In the genomic region with DNA sequence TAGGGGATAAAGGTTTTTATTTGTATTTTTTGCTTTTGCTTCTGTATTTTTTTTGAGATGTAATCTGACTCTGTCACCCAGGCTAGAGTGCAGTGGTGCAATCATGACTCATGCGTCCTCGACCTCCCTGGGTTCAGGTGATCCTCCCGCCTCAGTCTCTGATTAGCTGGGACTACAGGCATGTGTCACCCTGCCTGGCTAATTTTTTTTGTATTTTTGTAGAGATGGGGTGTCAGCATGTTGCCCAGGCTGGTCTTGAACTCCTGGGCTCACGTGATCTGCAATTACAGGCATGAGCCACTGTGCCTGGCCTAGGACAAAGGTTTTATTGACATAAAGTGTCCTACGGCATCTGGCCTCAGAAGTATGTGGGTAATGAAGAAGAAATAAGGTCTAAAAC, we compare ENCODE assay signal across 1 cellular context.
A peak's percentile ranks its signal among the peaks of the same experiment; 100 is the strongest.
TF ChIP-seq lines count a peak whose summit lies in the region.

No MANE protein-coding gene starts in this region.

TF ChIP-seq in HepG2, 621 proteins besides CTCF, POLR2A, EP300 and RAD21 (continued from another document and continues in another):
- TF ChIP-seq, protein P1, sequence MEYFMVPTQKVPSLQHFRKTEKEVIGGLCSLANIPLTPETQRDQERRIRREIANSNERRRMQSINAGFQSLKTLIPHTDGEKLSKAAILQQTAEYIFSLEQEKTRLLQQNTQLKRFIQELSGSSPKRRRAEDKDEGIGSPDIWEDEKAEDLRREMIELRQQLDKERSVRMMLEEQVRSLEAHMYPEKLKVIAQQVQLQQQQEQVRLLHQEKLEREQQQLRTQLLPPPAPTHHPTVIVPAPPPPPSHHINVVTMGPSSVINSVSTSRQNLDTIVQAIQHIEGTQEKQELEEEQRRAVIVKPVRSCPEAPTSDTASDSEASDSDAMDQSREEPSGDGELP (IDR thresholded peaks at IDR 0.05; ENCODE audit: borderline replicate concordance, low read depth), result 0 out of 2 replicates have a peak, but pooled peaks have one; percentile 16
- TF ChIP-seq ZNF205 (CRISPR knock-in tag; IDR thresholded peaks at IDR 0.05) (no peak), FOXA1 (IDR thresholded peaks at IDR 0.05) (no peak), FOXA1 (CRISPR knock-in tag; IDR thresholded peaks at IDR 0.05) (no peak), SAFB2 (CRISPR knock-in tag; IDR thresholded peaks at IDR 0.05; ENCODE audit: borderline replicate concordance, low read depth) (no peak), HOXA3 (CRISPR knock-in tag; IDR thresholded peaks at IDR 0.05) (no peak), ARNT2 (CRISPR knock-in tag; IDR thresholded peaks at IDR 0.05; ENCODE audit: low read depth) (no peak), ZNF564 (CRISPR knock-in tag; IDR thresholded peaks at IDR 0.05) (no peak), ZNF619 (CRISPR knock-in tag; IDR thresholded peaks at IDR 0.05) (no peak), TBX3 (IDR thresholded peaks at IDR 0.05; ENCODE audit: borderline replicate concordance) (0 out of 2 replicates have a peak, but pooled peaks have one; percentile 12), ZNF569 (CRISPR knock-in tag; IDR thresholded peaks at IDR 0.05; ENCODE audit: borderline replicate concordance) (no peak), SIX4 (CRISPR knock-in tag; IDR thresholded peaks at IDR 0.05) (peak; percentile 88), ZNF224 (CRISPR knock-in tag; IDR thresholded peaks at IDR 0.05) (no peak), SAP130 (CRISPR knock-in tag; IDR thresholded peaks at IDR 0.05; ENCODE audit: low read depth) (peak; percentile 29; the same call in 1 of the 2 replicates), KDM2A (CRISPR knock-in tag; IDR thresholded peaks at IDR 0.05; ENCODE audit: borderline replicate concordance, low read depth) (no peak), MED1 (CRISPR knock-in tag; IDR thresholded peaks at IDR 0.05) (0 out of 2 replicates have a peak, but pooled peaks have one; percentile 16), ZNF788 (CRISPR knock-in tag; IDR thresholded peaks at IDR 0.05; ENCODE audit: borderline replicate concordance) (no peak), NR2F6 (IDR thresholded peaks at IDR 0.05) (peak; percentile 24; the same call in 1 of the 2 replicates), NR2F6 (CRISPR knock-in tag; IDR thresholded peaks at IDR 0.05) (peak; percentile 46; the same call in 1 of the 2 replicates), BHLHE40 (IDR thresholded peaks at IDR 0.05; ENCODE audit: low read length) (peak; percentile 87), ZNF235 (CRISPR knock-in tag; IDR thresholded peaks at IDR 0.05; ENCODE audit: borderline replicate concordance) (no peak), JUNB (CRISPR knock-in tag; IDR thresholded peaks at IDR 0.05; ENCODE audit: borderline replicate concordance) (0 out of 2 replicates have a peak, but pooled peaks have one; percentile 34), MTF2 (CRISPR knock-in tag; IDR thresholded peaks at IDR 0.05; ENCODE audit: borderline replicate concordance) (no peak), HDAC6 (IDR thresholded peaks at IDR 0.05; ENCODE audit: low read depth, low read length) (no peak), ZNF331 (CRISPR knock-in tag; IDR thresholded peaks at IDR 0.05) (no peak), BRD4 (CRISPR knock-in tag; IDR thresholded peaks at IDR 0.05) (no peak), HNF4G (IDR thresholded peaks at IDR 0.05; ENCODE audit: borderline replicate concordance, low read depth, low read length) (0 out of 2 replicates have a peak, but pooled peaks have one; percentile 4), HNF4G (CRISPR knock-in tag; IDR thresholded peaks at IDR 0.05; ENCODE audit: borderline replicate concordance, low read depth) (no peak), RELA (CRISPR knock-in tag; IDR thresholded peaks at IDR 0.05) (no peak), ZNF431 (CRISPR knock-in tag; IDR thresholded peaks at IDR 0.05; ENCODE audit: borderline replicate concordance, low read depth) (no peak), SSRP1 (CRISPR knock-in tag; IDR thresholded peaks at IDR 0.05) (no peak), ZNF678 (CRISPR knock-in tag; IDR thresholded peaks at IDR 0.05) (no peak), SP140L (CRISPR knock-in tag; IDR thresholded peaks at IDR 0.05; ENCODE audit: borderline replicate concordance) (no peak)
- TF ChIP-seq, protein P2, sequence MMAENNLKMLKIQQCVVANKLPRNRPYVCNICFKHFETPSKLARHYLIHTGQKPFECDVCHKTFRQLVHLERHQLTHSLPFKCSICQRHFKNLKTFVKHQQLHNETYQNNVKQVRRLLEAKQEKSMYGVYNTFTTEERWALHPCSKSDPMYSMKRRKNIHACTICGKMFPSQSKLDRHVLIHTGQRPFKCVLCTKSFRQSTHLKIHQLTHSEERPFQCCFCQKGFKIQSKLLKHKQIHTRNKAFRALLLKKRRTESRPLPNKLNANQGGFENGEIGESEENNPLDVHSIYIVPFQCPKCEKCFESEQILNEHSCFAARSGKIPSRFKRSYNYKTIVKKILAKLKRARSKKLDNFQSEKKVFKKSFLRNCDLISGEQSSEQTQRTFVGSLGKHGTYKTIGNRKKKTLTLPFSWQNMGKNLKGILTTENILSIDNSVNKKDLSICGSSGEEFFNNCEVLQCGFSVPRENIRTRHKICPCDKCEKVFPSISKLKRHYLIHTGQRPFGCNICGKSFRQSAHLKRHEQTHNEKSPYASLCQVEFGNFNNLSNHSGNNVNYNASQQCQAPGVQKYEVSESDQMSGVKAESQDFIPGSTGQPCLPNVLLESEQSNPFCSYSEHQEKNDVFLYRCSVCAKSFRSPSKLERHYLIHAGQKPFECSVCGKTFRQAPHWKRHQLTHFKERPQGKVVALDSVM (CRISPR knock-in tag; IDR thresholded peaks at IDR 0.05), result 0 out of 2 replicates have a peak, but pooled peaks have one; percentile 25
- TF ChIP-seq, protein P3, sequence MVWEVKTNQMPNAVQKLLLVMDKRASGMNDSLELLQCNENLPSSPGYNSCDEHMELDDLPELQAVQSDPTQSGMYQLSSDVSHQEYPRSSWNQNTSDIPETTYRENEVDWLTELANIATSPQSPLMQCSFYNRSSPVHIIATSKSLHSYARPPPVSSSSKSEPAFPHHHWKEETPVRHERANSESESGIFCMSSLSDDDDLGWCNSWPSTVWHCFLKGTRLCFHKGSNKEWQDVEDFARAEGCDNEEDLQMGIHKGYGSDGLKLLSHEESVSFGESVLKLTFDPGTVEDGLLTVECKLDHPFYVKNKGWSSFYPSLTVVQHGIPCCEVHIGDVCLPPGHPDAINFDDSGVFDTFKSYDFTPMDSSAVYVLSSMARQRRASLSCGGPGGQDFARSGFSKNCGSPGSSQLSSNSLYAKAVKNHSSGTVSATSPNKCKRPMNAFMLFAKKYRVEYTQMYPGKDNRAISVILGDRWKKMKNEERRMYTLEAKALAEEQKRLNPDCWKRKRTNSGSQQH (CRISPR knock-in tag; IDR thresholded peaks at IDR 0.05; ENCODE audit: low read depth), result no peak
- TF ChIP-seq, protein P4, sequence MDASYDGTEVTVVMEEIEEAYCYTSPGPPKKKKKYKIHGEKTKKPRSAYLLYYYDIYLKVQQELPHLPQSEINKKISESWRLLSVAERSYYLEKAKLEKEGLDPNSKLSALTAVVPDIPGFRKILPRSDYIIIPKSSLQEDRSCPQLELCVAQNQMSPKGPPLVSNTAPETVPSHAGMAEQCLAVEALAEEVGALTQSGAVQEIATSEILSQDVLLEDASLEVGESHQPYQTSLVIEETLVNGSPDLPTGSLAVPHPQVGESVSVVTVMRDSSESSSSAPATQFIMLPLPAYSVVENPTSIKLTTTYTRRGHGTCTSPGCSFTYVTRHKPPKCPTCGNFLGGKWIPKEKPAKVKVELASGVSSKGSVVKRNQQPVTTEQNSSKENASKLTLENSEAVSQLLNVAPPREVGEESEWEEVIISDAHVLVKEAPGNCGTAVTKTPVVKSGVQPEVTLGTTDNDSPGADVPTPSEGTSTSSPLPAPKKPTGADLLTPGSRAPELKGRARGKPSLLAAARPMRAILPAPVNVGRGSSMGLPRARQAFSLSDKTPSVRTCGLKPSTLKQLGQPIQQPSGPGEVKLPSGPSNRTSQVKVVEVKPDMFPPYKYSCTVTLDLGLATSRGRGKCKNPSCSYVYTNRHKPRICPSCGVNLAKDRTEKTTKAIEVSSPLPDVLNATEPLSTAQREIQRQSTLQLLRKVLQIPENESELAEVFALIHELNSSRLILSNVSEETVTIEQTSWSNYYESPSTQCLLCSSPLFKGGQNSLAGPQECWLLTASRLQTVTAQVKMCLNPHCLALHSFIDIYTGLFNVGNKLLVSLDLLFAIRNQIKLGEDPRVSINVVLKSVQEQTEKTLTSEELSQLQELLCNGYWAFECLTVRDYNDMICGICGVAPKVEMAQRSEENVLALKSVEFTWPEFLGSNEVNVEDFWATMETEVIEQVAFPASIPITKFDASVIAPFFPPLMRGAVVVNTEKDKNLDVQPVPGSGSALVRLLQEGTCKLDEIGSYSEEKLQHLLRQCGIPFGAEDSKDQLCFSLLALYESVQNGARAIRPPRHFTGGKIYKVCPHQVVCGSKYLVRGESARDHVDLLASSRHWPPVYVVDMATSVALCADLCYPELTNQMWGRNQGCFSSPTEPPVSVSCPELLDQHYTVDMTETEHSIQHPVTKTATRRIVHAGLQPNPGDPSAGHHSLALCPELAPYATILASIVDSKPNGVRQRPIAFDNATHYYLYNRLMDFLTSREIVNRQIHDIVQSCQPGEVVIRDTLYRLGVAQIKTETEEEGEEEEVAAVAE (CRISPR knock-in tag; IDR thresholded peaks at IDR 0.05; ENCODE audit: borderline replicate concordance), result no peak
- TF ChIP-seq, protein P5, sequence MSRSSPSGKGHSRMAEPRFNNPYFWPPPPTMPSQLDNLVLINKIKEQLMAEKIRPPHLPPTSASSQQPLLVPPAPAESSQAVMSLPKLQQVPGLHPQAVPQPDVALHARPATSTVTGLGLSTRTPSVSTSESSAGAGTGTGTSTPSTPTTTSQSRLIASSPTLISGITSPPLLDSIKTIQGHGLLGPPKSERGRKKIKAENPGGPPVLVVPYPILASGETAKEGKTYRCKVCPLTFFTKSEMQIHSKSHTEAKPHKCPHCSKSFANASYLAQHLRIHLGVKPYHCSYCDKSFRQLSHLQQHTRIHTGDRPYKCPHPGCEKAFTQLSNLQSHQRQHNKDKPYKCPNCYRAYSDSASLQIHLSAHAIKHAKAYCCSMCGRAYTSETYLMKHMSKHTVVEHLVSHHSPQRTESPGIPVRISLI (CRISPR knock-in tag; IDR thresholded peaks at IDR 0.05; ENCODE audit: borderline replicate concordance), result peak; percentile 54; the same call in 1 of the 2 replicates
- TF ChIP-seq, protein P6, sequence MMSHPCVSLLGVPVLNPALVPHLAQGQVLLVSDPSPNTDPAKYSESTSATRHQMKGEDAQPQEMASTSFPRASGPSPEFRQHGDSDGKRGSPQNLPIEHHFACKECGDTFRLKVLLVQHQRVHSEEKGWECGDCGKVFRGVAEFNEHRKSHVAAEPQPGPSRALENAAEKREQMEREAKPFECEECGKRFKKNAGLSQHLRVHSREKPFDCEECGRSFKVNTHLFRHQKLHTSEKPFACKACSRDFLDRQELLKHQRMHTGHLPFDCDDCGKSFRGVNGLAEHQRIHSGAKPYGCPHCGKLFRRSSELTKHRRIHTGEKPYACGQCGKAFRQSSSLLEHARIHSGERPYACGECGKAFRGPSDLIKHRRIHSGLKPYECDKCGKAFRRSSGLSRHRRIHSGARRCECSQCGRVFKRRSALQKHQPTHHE (CRISPR knock-in tag; IDR thresholded peaks at IDR 0.05; ENCODE audit: borderline replicate concordance), result no peak
- TF ChIP-seq, protein P7, sequence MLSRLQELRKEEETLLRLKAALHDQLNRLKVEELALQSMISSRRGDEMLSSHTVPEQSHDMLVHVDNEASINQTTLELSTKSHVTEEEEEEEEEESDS (CRISPR knock-in tag; IDR thresholded peaks at IDR 0.05; ENCODE audit: borderline replicate concordance), result no peak
- TF ChIP-seq, protein P8, sequence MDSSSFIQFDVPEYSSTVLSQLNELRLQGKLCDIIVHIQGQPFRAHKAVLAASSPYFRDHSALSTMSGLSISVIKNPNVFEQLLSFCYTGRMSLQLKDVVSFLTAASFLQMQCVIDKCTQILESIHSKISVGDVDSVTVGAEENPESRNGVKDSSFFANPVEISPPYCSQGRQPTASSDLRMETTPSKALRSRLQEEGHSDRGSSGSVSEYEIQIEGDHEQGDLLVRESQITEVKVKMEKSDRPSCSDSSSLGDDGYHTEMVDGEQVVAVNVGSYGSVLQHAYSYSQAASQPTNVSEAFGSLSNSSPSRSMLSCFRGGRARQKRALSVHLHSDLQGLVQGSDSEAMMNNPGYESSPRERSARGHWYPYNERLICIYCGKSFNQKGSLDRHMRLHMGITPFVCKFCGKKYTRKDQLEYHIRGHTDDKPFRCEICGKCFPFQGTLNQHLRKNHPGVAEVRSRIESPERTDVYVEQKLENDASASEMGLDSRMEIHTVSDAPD (CRISPR knock-in tag; IDR thresholded peaks at IDR 0.05), result no peak
- TF ChIP-seq, protein P9, sequence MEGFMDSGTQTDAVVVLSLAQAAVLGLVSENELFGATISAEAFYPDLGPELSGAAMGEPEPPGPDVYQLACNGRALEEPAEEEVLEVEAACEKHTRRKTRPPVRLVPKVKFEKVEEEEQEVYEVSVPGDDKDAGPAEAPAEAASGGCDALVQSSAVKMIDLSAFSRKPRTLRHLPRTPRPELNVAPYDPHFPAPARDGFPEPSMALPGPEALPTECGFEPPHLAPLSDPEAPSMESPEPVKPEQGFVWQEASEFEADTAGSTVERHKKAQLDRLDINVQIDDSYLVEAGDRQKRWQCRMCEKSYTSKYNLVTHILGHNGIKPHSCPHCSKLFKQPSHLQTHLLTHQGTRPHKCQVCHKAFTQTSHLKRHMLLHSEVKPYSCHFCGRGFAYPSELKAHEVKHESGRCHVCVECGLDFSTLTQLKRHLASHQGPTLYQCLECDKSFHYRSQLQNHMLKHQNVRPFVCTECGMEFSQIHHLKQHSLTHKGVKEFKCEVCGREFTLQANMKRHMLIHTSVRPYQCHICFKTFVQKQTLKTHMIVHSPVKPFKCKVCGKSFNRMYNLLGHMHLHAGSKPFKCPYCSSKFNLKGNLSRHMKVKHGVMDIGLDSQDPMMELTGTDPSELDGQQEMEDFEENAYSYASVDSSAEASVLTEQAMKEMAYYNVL (CRISPR knock-in tag; IDR thresholded peaks at IDR 0.05; ENCODE audit: borderline replicate concordance), result no peak
- TF ChIP-seq, protein P10, sequence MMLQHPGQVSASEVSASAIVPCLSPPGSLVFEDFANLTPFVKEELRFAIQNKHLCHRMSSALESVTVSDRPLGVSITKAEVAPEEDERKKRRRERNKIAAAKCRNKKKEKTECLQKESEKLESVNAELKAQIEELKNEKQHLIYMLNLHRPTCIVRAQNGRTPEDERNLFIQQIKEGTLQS (CRISPR knock-in tag; IDR thresholded peaks at IDR 0.05), result peak; percentile 75
- TF ChIP-seq, protein P11, sequence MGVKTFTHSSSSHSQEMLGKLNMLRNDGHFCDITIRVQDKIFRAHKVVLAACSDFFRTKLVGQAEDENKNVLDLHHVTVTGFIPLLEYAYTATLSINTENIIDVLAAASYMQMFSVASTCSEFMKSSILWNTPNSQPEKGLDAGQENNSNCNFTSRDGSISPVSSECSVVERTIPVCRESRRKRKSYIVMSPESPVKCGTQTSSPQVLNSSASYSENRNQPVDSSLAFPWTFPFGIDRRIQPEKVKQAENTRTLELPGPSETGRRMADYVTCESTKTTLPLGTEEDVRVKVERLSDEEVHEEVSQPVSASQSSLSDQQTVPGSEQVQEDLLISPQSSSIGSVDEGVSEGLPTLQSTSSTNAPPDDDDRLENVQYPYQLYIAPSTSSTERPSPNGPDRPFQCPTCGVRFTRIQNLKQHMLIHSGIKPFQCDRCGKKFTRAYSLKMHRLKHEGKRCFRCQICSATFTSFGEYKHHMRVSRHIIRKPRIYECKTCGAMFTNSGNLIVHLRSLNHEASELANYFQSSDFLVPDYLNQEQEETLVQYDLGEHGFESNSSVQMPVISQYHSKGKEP (CRISPR knock-in tag; IDR thresholded peaks at IDR 0.05), result no peak
